ENCODE assay signal across 13 cellular contexts in genomic region chr19:5121286-5122120, GRCh38.
DNase-seq lines count a peak whose midpoint lies in the region; ATAC-seq and TF ChIP-seq lines count a peak whose summit lies in the region.
"Had no signal": no experiment of that assay in that cellular context is flagged by ENCODE, and none has a peak within 500 bp of the region (broad histone marks: within the 10 kb centered on the region; RNA-seq: fewer than 3 reads in every experiment).

No MANE protein-coding gene starts in this region.

- H3K79me2 ChIP-seq in mesendoderm (ENCODE audit: control insufficient read depth, insufficient read depth, low read length) = no peaks in the 10 kb centered on the region

- TF ChIP-seq CTCF in cardiac muscle cell (IDR thresholded peaks at IDR 0.05; ENCODE audit: low read depth, low read length) = no peak
- TF ChIP-seq CTCF in heart right ventricle (IDR thresholded peaks at IDR 0.05) = no peak

- H3K4me3 ChIP-seq in cardiac muscle cell (no peak overlapping the region), heart right ventricle (no peak overlapping the region), mesendoderm (ENCODE audit: low read length) (no peak overlapping the region)
- H3K4me3 ChIP-seq: left ventricle myocardium inferior, psoas muscle had no signal

- H3K56ac ChIP-seq in mesendoderm (ENCODE audit: low read length) = peak overlapping the region; percentile 25

- H2BK120ac ChIP-seq in mesendoderm (ENCODE audit: low read depth, low read length) = no peak overlapping the region

- WGBS in heart right ventricle, 2 donors = 94% methylated on average over 27 of the region's 27 CpGs
- WGBS in mesendoderm (ENCODE audit: extremely low coverage, insufficient coverage, low lambda C conversion rate) = no CpG with 5 or more reads among the region's 27 CpGs

- H3K27ac ChIP-seq in cardiac muscle cell (peak overlapping the region; percentile 77), heart right ventricle (no peak overlapping the region), angular gyrus (ENCODE audit: low read depth, low read length) (peak overlapping the region; percentile 50), mesendoderm (ENCODE audit: low read depth, low read length) (no peak overlapping the region)
- H3K27ac ChIP-seq: left ventricle myocardium inferior, psoas muscle had no signal

- H3K79me1 ChIP-seq in mesendoderm (ENCODE audit: low read length) = no peaks in the 10 kb centered on the region

- no peaks in the 10 kb centered on the region for H3K27me3 ChIP-seq in cardiac muscle cell
- no peaks in the 10 kb centered on the region for H3K27me3 ChIP-seq in heart right ventricle
- no peaks in the 10 kb centered on the region for H3K27me3 ChIP-seq in mesendoderm (ENCODE audit: insufficient read depth, low read length, poor library complexity)

- no peak overlapping the region for H2BK5ac ChIP-seq in mesendoderm (ENCODE audit: low read length)

- H3K9me3 ChIP-seq in cardiac muscle cell (ENCODE audit: low read depth) (no peaks in the 10 kb centered on the region), heart right ventricle (no peaks in the 10 kb centered on the region)
- H3K9me3 ChIP-seq: left ventricle myocardium inferior, psoas muscle had no signal

- no peak overlapping the region for H2BK15ac ChIP-seq in mesendoderm (replicated peaks; ENCODE audit: low read depth)

- H3K23ac ChIP-seq in mesendoderm (ENCODE audit: low read length) = no peak overlapping the region

- H4K8ac ChIP-seq in mesendoderm (ENCODE audit: low read depth, low read length) = no peak overlapping the region

- DNase-seq in cardiac muscle cell (ENCODE audit: low read depth in 1 of 2, low spot score in 1 of 2) (no peak), heart right ventricle (no peak), mesendoderm (no peak), SIG-M5 (lab: John Stamatoyannopoulos, UW) (no peak), COLO668 (lab: John Stamatoyannopoulos, UW; ENCODE audit: unreplicated experiment) (no peak), kidney tubule cell (ENCODE audit: low spot score) (no peak)
- DNase-seq: activated CD4-positive, alpha-beta T cell treated with anti-CD3 and anti-CD28 coated beads, Interleukin-2, amount 50 U/mL, for 48 hours; COR-L47; foreskin fibroblast; left ventricle myocardium inferior; psoas muscle had no signal

- H3K36me3 ChIP-seq in cardiac muscle cell = peaks cover 8% of the 10 kb centered on the region
- H3K36me3 ChIP-seq in heart right ventricle = peaks cover 0 to 57% (median 6%) of the 10 kb centered on the region in 9 donors
- no peaks in the 10 kb centered on the region for H3K36me3 ChIP-seq in mesendoderm (ENCODE audit: control insufficient read depth, insufficient read depth, low read length)

- H3K18ac ChIP-seq in mesendoderm (ENCODE audit: low read length) = no peak overlapping the region

- no peak overlapping the region for H3K4ac ChIP-seq in mesendoderm (ENCODE audit: low read depth, low read length)

- no peak overlapping the region for H3K9ac ChIP-seq in mesendoderm (ENCODE audit: low read length)

- peaks cover 52% of the 10 kb centered on the region for H3K4me1 ChIP-seq in cardiac muscle cell (ENCODE audit: low read depth)
- H3K4me1 ChIP-seq in heart right ventricle = peaks cover 1 to 15% (median 13%) of the 10 kb centered on the region in 9 donors
- peaks cover 7% of the 10 kb centered on the region for H3K4me1 ChIP-seq in mesendoderm (ENCODE audit: control insufficient read depth, low read depth, low read length)
- H3K4me1 ChIP-seq: psoas muscle had no signal

- ATAC-seq in heart right ventricle = no peak
- ATAC-seq in HG02981 (IDR thresholded peaks at IDR 0.05; ENCODE audit: unreplicated experiment) = no peak
- ATAC-seq: psoas muscle had no signal

- no peak overlapping the region for H2AK5ac ChIP-seq in mesendoderm (ENCODE audit: low read length)

- no peak overlapping the region for H4K5ac ChIP-seq in mesendoderm (ENCODE audit: low read length)

- intact Hi-C loops in heart right ventricle (cut with DNase I) = no loop called here

- H3K4me2 ChIP-seq in mesendoderm (ENCODE audit: low read length) = no peak overlapping the region

Comparison
In these comparisons a context has a peak if more than half of its experiments do, and no peak if none do; other contexts are left out.
1. H3K27ac ChIP-seq: peak in cardiac muscle cell (single experiment) and angular gyrus (single experiment); none in heart right ventricle (0 of 10) and mesendoderm (single experiment).